In genomic region chr9:130975156-130975555, GRCh38 we compare ENCODE assay signal across 2 cellular contexts.
TF ChIP-seq lines count a peak whose summit lies in the region.

No MANE protein-coding gene starts in this region.

TF ChIP-seq in HEK293, 187 proteins besides CTCF, POLR2A, EP300 and RAD21 (continued from another document):
- TF ChIP-seq ZNF580 (tag by site-specific recombination; IDR thresholded peaks at IDR 0.05) (0 out of 2 replicates have a peak, but pooled peaks have one; percentile 62), ZNF146 (tag by site-specific recombination; IDR thresholded peaks at IDR 0.05) (peak; percentile 99)

TF ChIP-seq in H1, 55 proteins besides CTCF, POLR2A, EP300 and RAD21 (continued from another document):
- TF ChIP-seq CTBP2 (IDR thresholded peaks at IDR 0.05; ENCODE audit: borderline replicate concordance, insufficient read depth, insufficient read length, low read length) (no peak), EGR1 (IDR thresholded peaks at IDR 0.05; ENCODE audit: borderline replicate concordance, low read depth, low read length) (no peak), MAFK (IDR thresholded peaks at IDR 0.05; ENCODE audit: low read depth, low read length) (no peak), SAP30 (IDR thresholded peaks at IDR 0.05; ENCODE audit: insufficient read depth, insufficient replicate concordance, low read length) (no peak), FOSL1 (IDR thresholded peaks at IDR 0.05; ENCODE audit: insufficient read depth, low read depth, low read length) (no peak), KDM1A (IDR thresholded peaks at IDR 0.05; ENCODE audit: borderline replicate concordance, low read length) (peak; percentile 77; the same call in 1 of the 2 replicates), ATF2 (IDR thresholded peaks at IDR 0.05; ENCODE audit: low read length) (no peak)
